ENCODE assay signal across 8 cellular contexts in genomic region chr22:19292262-19293230, GRCh38. TPM values are rescaled to one million over a fixed set of nuclear protein-coding genes. Genes with fewer than 3 reads are reported as not detected.
DNase-seq lines count a peak whose midpoint lies in the region; FAIRE-seq and TF ChIP-seq lines count a peak whose summit lies in the region.

No MANE protein-coding gene starts in this region.

- H3K9me3 Mint-ChIP-seq in nephron: no peaks in the 10 kb centered on the region

- H3K36me3 ChIP-seq in SJCRH30 (no peaks in the 10 kb centered on the region), esophagus (ENCODE audit: control insufficient read depth in 2 of 2, insufficient read depth in 2 of 2, low read length in 1 of 2) (no peaks in the 10 kb centered on the region)

- DNase-seq in D341Med (ENCODE audit: low spot score) (peak; percentile 49), HFF-Myc (ENCODE audit: extremely low read depth, low read depth) (no peak), SJCRH30 (no peak), DMS114 treated with DMSO at 0.1 percent for 48 hours (lab: John Stamatoyannopoulos, UW; ENCODE audit: unreplicated experiment) (no peak), DMS79 (lab: John Stamatoyannopoulos, UW) (no peak), H54 (ENCODE audit: insufficient read length, low spot score) (no peak)

- no peak for FAIRE-seq in H54 (lab: Jason Lieb, UNC)

- H3K27me3 ChIP-seq in SJCRH30: no peaks in the 10 kb centered on the region
- no peaks in the 10 kb centered on the region for H3K27me3 ChIP-seq in esophagus (ENCODE audit: control insufficient read depth in 1 of 2, insufficient read depth in 2 of 2, low read length in 2 of 2)

- H3K4me1 ChIP-seq in SJCRH30 (peaks cover 36% of the 10 kb centered on the region), esophagus (ENCODE audit: control insufficient read depth in 2 of 2, insufficient read depth in 2 of 2, low read length in 1 of 2) (peaks cover 4 to 11% of the 10 kb centered on the region in 2 donors)

- H3K27me3 Mint-ChIP-seq in nephron (ENCODE audit: low read depth): peaks cover 15% of the 10 kb centered on the region

- H3K9me3 ChIP-seq in SJCRH30 (replicated peaks) (no peaks in the 10 kb centered on the region), esophagus (ENCODE audit: control insufficient read depth in 2 of 2, insufficient read depth in 1 of 2, low read depth in 1 of 2, low read length in 1 of 2) (no peaks in the 10 kb centered on the region)

- H3K4me1 Mint-ChIP-seq in nephron: peaks cover 43% of the 10 kb centered on the region

- H3K4me3 Mint-ChIP-seq in nephron: peak overlapping the region; percentile 97 to 99 (median 97)

- TF ChIP-seq CTCF in HFF-Myc (IDR thresholded peaks at IDR 0.05; ENCODE audit: low read depth, low read length, missing control alignments) (no peak), nephron (IDR thresholded peaks at IDR 0.05; ENCODE audit: unreplicated experiment in 3 of 3) (no peak)

- WGBS in esophagus, 2 donors: 33 to 51% methylated on average over 32 of the region's 32 CpGs

- no peak for TF ChIP-seq POLR2A in H54 (IDR thresholded peaks at IDR 0.05; ENCODE audit: low read depth, low read length)

- H3K27ac Mint-ChIP-seq in nephron: peak overlapping the region; percentile 77 to 89 (median 88)

- H3K36me3 Mint-ChIP-seq in nephron (ENCODE audit: low read depth): no peaks in the 10 kb centered on the region

- H3K27ac ChIP-seq in SJCRH30 (peak overlapping the region; percentile 50; the same call in 1 of the 2 replicates), esophagus (ENCODE audit: low read depth in 2 of 2, low read length in 1 of 2) (peak overlapping the region; percentile 51 to 85)

- H3K4me3 ChIP-seq in HFF-Myc (replicated peaks; ENCODE audit: low read depth, low read length) (peak overlapping the region; percentile 61), SJCRH30 (peak overlapping the region; percentile 98), esophagus (ENCODE audit: low read depth in 1 of 2, low read length in 2 of 2) (peak overlapping the region; percentile 63 to 70)

RNA-seq across cellular contexts. Expression of gene CLTCL1, which starts 1.0 kb away (rescaled TPM):
- 7.1 and 7.5 TPM in 2 replicates for total RNA-seq in SJCRH30 (2014; rRNA removed; shearing (Covaris generic))
- polyA plus RNA-seq in esophagus: 1 to 10 TPM; 2.8 to 4.0 TPM
